1 cellular context compared by ENCODE assay signal in the genomic region with DNA sequence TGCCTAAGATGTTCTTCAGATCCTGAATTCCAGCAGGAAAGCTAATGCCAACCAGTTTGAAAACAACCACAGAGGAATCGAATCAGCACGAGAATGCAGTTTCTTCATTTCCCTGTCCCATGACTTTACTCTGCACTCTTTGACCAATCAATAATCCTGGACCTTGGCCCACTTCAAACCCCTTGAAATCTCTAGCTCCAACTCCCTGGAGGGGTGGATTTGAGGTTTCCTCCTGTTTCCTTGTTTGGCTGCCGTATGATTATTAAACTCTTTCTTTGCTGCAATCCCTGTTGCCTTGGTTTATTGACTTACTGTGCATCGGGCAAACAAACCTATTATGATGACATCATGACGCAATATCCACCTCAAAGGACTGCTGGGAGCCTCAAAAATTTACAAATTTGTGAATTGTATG.
A peak's percentile ranks its signal among the peaks of the same experiment; 100 is the strongest.
TF ChIP-seq lines count a peak whose summit lies in the region.

No MANE protein-coding gene starts in this region.

TF ChIP-seq in HepG2, 621 proteins besides CTCF, POLR2A, EP300 and RAD21 (continued from another document and continues in another):
- TF ChIP-seq, protein P1, sequence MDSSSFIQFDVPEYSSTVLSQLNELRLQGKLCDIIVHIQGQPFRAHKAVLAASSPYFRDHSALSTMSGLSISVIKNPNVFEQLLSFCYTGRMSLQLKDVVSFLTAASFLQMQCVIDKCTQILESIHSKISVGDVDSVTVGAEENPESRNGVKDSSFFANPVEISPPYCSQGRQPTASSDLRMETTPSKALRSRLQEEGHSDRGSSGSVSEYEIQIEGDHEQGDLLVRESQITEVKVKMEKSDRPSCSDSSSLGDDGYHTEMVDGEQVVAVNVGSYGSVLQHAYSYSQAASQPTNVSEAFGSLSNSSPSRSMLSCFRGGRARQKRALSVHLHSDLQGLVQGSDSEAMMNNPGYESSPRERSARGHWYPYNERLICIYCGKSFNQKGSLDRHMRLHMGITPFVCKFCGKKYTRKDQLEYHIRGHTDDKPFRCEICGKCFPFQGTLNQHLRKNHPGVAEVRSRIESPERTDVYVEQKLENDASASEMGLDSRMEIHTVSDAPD (CRISPR knock-in tag; IDR thresholded peaks at IDR 0.05) = no peak
- no peak for TF ChIP-seq ZNF720 (CRISPR knock-in tag; IDR thresholded peaks at IDR 0.05)
- TF ChIP-seq CREB1 (IDR thresholded peaks at IDR 0.05) = peak; percentile 87
- peak; percentile 85 for TF ChIP-seq CREB1 (CRISPR knock-in tag; IDR thresholded peaks at IDR 0.05)
- no peak for TF ChIP-seq TP53 (CRISPR knock-in tag; conservative IDR thresholded peaks at IDR 0.05)
- peak; percentile 66; the same call in 1 of the 2 replicates for TF ChIP-seq HDAC1 (CRISPR knock-in tag; IDR thresholded peaks at IDR 0.05)
- TF ChIP-seq ATAD3A (CRISPR knock-in tag; IDR thresholded peaks at IDR 0.05) = no peak
- TF ChIP-seq SCMH1 (CRISPR knock-in tag; IDR thresholded peaks at IDR 0.05; ENCODE audit: borderline replicate concordance) = no peak
- TF ChIP-seq ZNF589 (CRISPR knock-in tag; conservative IDR thresholded peaks at IDR 0.05) = no peak
- TF ChIP-seq ZNF614 (CRISPR knock-in tag; IDR thresholded peaks at IDR 0.05; ENCODE audit: borderline replicate concordance) = peak; percentile 86
- peak; percentile 66; the same call in 1 of the 2 replicates for TF ChIP-seq NR2F6 (IDR thresholded peaks at IDR 0.05)
- peak; percentile 40; the same call in 1 of the 2 replicates for TF ChIP-seq NR2F6 (CRISPR knock-in tag; IDR thresholded peaks at IDR 0.05)
- TF ChIP-seq FOXO1 (CRISPR knock-in tag; IDR thresholded peaks at IDR 0.05) = peak; percentile 80
- TF ChIP-seq, protein P2, sequence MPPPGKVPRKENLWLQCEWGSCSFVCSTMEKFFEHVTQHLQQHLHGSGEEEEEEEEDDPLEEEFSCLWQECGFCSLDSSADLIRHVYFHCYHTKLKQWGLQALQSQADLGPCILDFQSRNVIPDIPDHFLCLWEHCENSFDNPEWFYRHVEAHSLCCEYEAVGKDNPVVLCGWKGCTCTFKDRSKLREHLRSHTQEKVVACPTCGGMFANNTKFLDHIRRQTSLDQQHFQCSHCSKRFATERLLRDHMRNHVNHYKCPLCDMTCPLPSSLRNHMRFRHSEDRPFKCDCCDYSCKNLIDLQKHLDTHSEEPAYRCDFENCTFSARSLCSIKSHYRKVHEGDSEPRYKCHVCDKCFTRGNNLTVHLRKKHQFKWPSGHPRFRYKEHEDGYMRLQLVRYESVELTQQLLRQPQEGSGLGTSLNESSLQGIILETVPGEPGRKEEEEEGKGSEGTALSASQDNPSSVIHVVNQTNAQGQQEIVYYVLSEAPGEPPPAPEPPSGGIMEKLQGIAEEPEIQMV (CRISPR knock-in tag; IDR thresholded peaks at IDR 0.05; ENCODE audit: low read depth) = no peak
- TF ChIP-seq ESRRA (CRISPR knock-in tag; IDR thresholded peaks at IDR 0.05; ENCODE audit: low read depth) = peak; percentile 35; the same call in 1 of the 2 replicates
- no peak for TF ChIP-seq ZNF549 (CRISPR knock-in tag; IDR thresholded peaks at IDR 0.05)
- no peak for TF ChIP-seq SMARCC2 (IDR thresholded peaks at IDR 0.05)
- TF ChIP-seq ZNF3 (CRISPR knock-in tag; IDR thresholded peaks at IDR 0.05) = no peak
- no peak for TF ChIP-seq ZNF598 (CRISPR knock-in tag; IDR thresholded peaks at IDR 0.05; ENCODE audit: borderline replicate concordance)
- TF ChIP-seq KIAA2018 (CRISPR knock-in tag; IDR thresholded peaks at IDR 0.05; ENCODE audit: borderline replicate concordance) = no peak
- TF ChIP-seq, protein P3, sequence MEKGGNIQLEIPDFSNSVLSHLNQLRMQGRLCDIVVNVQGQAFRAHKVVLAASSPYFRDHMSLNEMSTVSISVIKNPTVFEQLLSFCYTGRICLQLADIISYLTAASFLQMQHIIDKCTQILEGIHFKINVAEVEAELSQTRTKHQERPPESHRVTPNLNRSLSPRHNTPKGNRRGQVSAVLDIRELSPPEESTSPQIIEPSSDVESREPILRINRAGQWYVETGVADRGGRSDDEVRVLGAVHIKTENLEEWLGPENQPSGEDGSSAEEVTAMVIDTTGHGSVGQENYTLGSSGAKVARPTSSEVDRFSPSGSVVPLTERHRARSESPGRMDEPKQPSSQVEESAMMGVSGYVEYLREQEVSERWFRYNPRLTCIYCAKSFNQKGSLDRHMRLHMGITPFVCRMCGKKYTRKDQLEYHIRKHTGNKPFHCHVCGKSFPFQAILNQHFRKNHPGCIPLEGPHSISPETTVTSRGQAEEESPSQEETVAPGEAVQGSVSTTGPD (CRISPR knock-in tag; IDR thresholded peaks at IDR 0.05) = no peak
- no peak for TF ChIP-seq ZNF746 (CRISPR knock-in tag; IDR thresholded peaks at IDR 0.05)
- TF ChIP-seq TMF1 (CRISPR knock-in tag; IDR thresholded peaks at IDR 0.05; ENCODE audit: low read depth) = no peak
- no peak for TF ChIP-seq ZBTB1 (CRISPR knock-in tag; IDR thresholded peaks at IDR 0.05; ENCODE audit: borderline replicate concordance)
- TF ChIP-seq, protein P4, sequence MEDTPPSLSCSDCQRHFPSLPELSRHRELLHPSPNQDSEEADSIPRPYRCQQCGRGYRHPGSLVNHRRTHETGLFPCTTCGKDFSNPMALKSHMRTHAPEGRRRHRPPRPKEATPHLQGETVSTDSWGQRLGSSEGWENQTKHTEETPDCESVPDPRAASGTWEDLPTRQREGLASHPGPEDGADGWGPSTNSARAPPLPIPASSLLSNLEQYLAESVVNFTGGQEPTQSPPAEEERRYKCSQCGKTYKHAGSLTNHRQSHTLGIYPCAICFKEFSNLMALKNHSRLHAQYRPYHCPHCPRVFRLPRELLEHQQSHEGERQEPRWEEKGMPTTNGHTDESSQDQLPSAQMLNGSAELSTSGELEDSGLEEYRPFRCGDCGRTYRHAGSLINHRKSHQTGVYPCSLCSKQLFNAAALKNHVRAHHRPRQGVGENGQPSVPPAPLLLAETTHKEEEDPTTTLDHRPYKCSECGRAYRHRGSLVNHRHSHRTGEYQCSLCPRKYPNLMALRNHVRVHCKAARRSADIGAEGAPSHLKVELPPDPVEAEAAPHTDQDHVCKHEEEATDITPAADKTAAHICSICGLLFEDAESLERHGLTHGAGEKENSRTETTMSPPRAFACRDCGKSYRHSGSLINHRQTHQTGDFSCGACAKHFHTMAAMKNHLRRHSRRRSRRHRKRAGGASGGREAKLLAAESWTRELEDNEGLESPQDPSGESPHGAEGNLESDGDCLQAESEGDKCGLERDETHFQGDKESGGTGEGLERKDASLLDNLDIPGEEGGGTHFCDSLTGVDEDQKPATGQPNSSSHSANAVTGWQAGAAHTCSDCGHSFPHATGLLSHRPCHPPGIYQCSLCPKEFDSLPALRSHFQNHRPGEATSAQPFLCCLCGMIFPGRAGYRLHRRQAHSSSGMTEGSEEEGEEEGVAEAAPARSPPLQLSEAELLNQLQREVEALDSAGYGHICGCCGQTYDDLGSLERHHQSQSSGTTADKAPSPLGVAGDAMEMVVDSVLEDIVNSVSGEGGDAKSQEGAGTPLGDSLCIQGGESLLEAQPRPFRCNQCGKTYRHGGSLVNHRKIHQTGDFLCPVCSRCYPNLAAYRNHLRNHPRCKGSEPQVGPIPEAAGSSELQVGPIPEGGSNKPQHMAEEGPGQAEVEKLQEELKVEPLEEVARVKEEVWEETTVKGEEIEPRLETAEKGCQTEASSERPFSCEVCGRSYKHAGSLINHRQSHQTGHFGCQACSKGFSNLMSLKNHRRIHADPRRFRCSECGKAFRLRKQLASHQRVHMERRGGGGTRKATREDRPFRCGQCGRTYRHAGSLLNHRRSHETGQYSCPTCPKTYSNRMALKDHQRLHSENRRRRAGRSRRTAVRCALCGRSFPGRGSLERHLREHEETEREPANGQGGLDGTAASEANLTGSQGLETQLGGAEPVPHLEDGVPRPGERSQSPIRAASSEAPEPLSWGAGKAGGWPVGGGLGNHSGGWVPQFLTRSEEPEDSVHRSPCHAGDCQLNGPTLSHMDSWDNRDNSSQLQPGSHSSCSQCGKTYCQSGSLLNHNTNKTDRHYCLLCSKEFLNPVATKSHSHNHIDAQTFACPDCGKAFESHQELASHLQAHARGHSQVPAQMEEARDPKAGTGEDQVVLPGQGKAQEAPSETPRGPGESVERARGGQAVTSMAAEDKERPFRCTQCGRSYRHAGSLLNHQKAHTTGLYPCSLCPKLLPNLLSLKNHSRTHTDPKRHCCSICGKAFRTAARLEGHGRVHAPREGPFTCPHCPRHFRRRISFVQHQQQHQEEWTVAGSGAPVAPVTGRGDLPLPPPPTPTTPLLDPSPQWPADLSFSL (CRISPR knock-in tag; IDR thresholded peaks at IDR 0.05) = no peak
- no peak for TF ChIP-seq ZMAT3 (CRISPR knock-in tag; conservative IDR thresholded peaks at IDR 0.05)
- no peak for TF ChIP-seq ZNF232 (CRISPR knock-in tag; IDR thresholded peaks at IDR 0.05; ENCODE audit: borderline replicate concordance)
- TF ChIP-seq, protein P5, sequence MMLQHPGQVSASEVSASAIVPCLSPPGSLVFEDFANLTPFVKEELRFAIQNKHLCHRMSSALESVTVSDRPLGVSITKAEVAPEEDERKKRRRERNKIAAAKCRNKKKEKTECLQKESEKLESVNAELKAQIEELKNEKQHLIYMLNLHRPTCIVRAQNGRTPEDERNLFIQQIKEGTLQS (CRISPR knock-in tag; IDR thresholded peaks at IDR 0.05) = peak; percentile 66; the same call in 1 of the 2 replicates
